Comparison of ENCODE assay signal across 13 cellular contexts in the genomic region with DNA sequence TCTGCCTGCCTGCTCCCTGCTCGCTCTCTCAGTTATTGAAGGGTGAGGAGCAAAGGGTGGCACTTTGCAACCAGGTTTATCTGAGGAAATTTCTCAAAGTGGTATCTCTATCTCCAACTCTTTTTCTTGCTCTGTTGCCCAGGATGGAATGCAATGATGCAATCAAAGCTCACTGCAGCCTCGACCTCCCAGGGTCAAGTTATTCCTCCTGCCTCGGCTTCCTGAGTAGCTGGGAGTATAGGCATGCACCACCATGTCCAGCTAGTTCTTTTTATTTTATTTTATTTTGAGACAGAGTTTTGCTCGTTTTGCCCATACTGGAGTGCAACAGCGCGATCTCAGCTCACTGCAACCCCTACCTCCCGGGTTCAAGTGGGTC. TPM values are rescaled to one million over a fixed set of nuclear protein-coding genes. Genes with fewer than 3 reads are reported as not detected.
DNase-seq lines count a peak whose midpoint lies in the region; ATAC-seq, FAIRE-seq and TF ChIP-seq lines count a peak whose summit lies in the region.
"Had no signal": no experiment of that assay in that cellular context is flagged by ENCODE, and none has a peak within 500 bp of the region (broad histone marks: within the 10 kb centered on the region; RNA-seq: fewer than 3 reads in every experiment).

No MANE protein-coding gene starts in this region.

- H3K4me1 ChIP-seq in BLaER1 (peaks cover 26% of the 10 kb centered on the region), lower lobe of right lung (peaks cover 49% of the 10 kb centered on the region)

- H3K36me3 ChIP-seq in BLaER1 (peaks cover 10% of the 10 kb centered on the region; the same call in 1 of the 2 replicates), lower lobe of right lung (peaks cover 8% of the 10 kb centered on the region)

- H3K4me2 ChIP-seq in BLaER1, result no peak overlapping the region
- H3K4me2 ChIP-seq: KMS-11 had no signal

- H3K27ac ChIP-seq in BLaER1 (0 out of 2 replicates have a peak overlapping the region, but pooled peaks have one; percentile 6), lower lobe of right lung (peak overlapping the region; percentile 72)
- H3K27ac ChIP-seq: KMS-11, SK-N-MC had no signal

- intact Hi-C loops in lower lobe of right lung (cut with DNase I), result no loop called here

- DNase-seq in astrocyte of the spinal cord (ENCODE audit: low read depth, low spot score) (peak; percentile 51), lower lobe of right lung (no peak), COR-L47 (lab: John Stamatoyannopoulos, UW) (no peak), GM12892 (ENCODE audit: insufficient read length) (no peak)
- DNase-seq: activated CD4-positive, alpha-beta T cell treated with anti-CD3 and anti-CD28 coated beads, Interleukin-2, amount 50 U/mL, for 4 hours; foreskin melanocyte; NCI-H345; stimulated activated naive CD8-positive, alpha-beta T cell treated with anti-CD3 and anti-CD28 coated beads, Interleukin-15, Interleukin-2, amounts not matched to agents 100 U/mL and 50 U/mL, for 24 hours had no signal

- H3K9me3 ChIP-seq in BLaER1 (no peaks in the 10 kb centered on the region), lower lobe of right lung (no peaks in the 10 kb centered on the region)

- no peak overlapping the region for H3K9ac ChIP-seq in BLaER1
- H3K9ac ChIP-seq: KMS-11 had no signal

- ATAC-seq in lower lobe of right lung (no peak), GM21717 (IDR thresholded peaks at IDR 0.05; ENCODE audit: unreplicated experiment) (no peak)
- ATAC-seq: stimulated activated naive CD8-positive, alpha-beta T cell treated with anti-CD3 and anti-CD28 coated beads, Interleukin-15, Interleukin-2, amounts not matched to agents 100 U/mL and 50 U/mL, for 24 hours had no signal

- TF ChIP-seq POLR2A in GM12892 (IDR thresholded peaks at IDR 0.05; ENCODE audit: low read depth, low read length), result no peak

- no peak overlapping the region for H3K4me3 ChIP-seq in BLaER1
- no peak overlapping the region for H3K4me3 ChIP-seq in astrocyte of the spinal cord (ENCODE audit: low read depth, low read length)
- peak overlapping the region; percentile 29 for H3K4me3 ChIP-seq in lower lobe of right lung
- H3K4me3 ChIP-seq: SK-N-MC had no signal

- H3K27me3 ChIP-seq in BLaER1, result no peaks in the 10 kb centered on the region
- H3K27me3 ChIP-seq in lower lobe of right lung (ENCODE audit: low read depth), result no peaks in the 10 kb centered on the region

- in situ Hi-C loops in astrocyte of the spinal cord (cut with HindIII; ENCODE audit: low sequenced_read_pairs), result no loop called here

- H4K20me1 ChIP-seq in BLaER1, result no peaks in the 10 kb centered on the region

- TF ChIP-seq CTCF in astrocyte of the spinal cord (IDR thresholded peaks at IDR 0.05; ENCODE audit: low read depth, low read length) (no peak), lower lobe of right lung (IDR thresholded peaks at IDR 0.05) (no peak)

- no peak for FAIRE-seq in GM12892 (lab: Jason Lieb, UNC)

RNA-seq across cellular contexts. Expression of a gene that starts 4.9 kb away (rescaled TPM):
- total RNA-seq in lower lobe of right lung, result 17.6 TPM
- polyA plus RNA-seq in GM12892 (2012; ENCODE audit: missing spikeins), result 9.3 TPM

RNA-seq across cellular contexts. Expression of a gene that starts 5.6 kb away (rescaled TPM):
- total RNA-seq in lower lobe of right lung, result 44.8 TPM
- polyA plus RNA-seq in GM12892 (2012; ENCODE audit: missing spikeins), result 122 TPM

RNA-seq across cellular contexts. Expression of a gene that starts 28.5 kb away (rescaled TPM):
- total RNA-seq in lower lobe of right lung, result 34.9 TPM
- polyA plus RNA-seq in GM12892 (2012; ENCODE audit: missing spikeins), result 3.3 TPM

RNA-seq across cellular contexts. Expression of a gene that starts 28.7 kb away (rescaled TPM):
- total RNA-seq in lower lobe of right lung, result 43.9 TPM
- 11.3 TPM for polyA plus RNA-seq in GM12892 (2012; ENCODE audit: missing spikeins)

RNA-seq across cellular contexts. Expression of a gene that starts 29.9 kb away (rescaled TPM):
- 1.7 TPM for total RNA-seq in lower lobe of right lung
- 2.0 TPM for polyA plus RNA-seq in GM12892 (2012; ENCODE audit: missing spikeins)
- polyA plus RNA-seq: BJ had no signal
